In genomic region chr16:74015953-74016352, GRCh38 we compare ENCODE assay signal across 34 cellular contexts.
"Had no signal": no experiment of that assay in that cellular context is flagged by ENCODE, and none has a peak within 500 bp of the region (broad histone marks: within the 10 kb centered on the region; RNA-seq: fewer than 3 reads in every experiment).

No MANE protein-coding gene starts in this region.

- H3K4me3 ChIP-seq: adrenal gland, ascending aorta, body of pancreas, breast epithelium, cardiac muscle cell had no signal

- H3K27me3 ChIP-seq: adrenal gland, ascending aorta, body of pancreas, brain microvascular endothelial cell, breast epithelium, cardiac muscle cell had no signal

- H3K36me3 ChIP-seq: adrenal gland, ascending aorta, brain microvascular endothelial cell, breast epithelium, cardiac muscle cell had no signal

- DNase-seq: activated effector memory CD4-positive, alpha-beta T cell treated with anti-CD3 and anti-CD28 coated beads, Interleukin-2, amount 50 U/mL, for 16 hours; activated effector memory CD4-positive, alpha-beta T cell treated with Interleukin-2 at 50 U/mL for 16 hours; activated gamma-delta T cell; activated gamma-delta T cell treated with Interleukin-2 at 50 U/mL for 16 hours; activated naive CD4-positive, alpha-beta T cell; activated naive CD4-positive, alpha-beta T cell treated with anti-CD3 and anti-CD28 coated beads for 36 hours; activated naive CD4-positive, alpha-beta T cell treated with anti-CD3 and anti-CD28 coated beads, Interleukin-2, amount 10 ng/mL, durations not matched to agents 7 days and 5 days; activated naive CD4-positive, alpha-beta T cell treated with anti-CD3 and anti-CD28 coated beads, Interleukin-2, amount 50 U/mL, for 16 hours; activated naive CD4-positive, alpha-beta T cell treated with Interleukin-2 at 50 U/mL for 16 hours; activated naive CD8-positive, alpha-beta T cell treated with anti-CD3 and anti-CD28 coated beads for 36 hours; activated naive CD8-positive, alpha-beta T cell treated with anti-CD3 and anti-CD28 coated beads, Interleukin-2, amount 10 ng/mL, durations not matched to agents 7 days and 5 days; activated naive CD8-positive, alpha-beta T cell treated with anti-CD3 and anti-CD28 coated beads, Interleukin-2, amount 50 U/mL, for 24 hours; activated T-cell treated with anti-CD3 and anti-CD28 coated beads, Interleukin-2, amount 50 U/mL, for 1 hour; activated T-cell treated with anti-CD3 and anti-CD28 coated beads, Interleukin-2, amount 50 U/mL, for 24 hours; activated T-cell treated with anti-CD3 and anti-CD28 coated beads, Interleukin-2, amount 50 U/mL, for 4 hours; activated T-cell treated with anti-CD3 and anti-CD28 coated beads, Interleukin-2, amount 50 U/mL, for 48 hours; activated T-cell treated with anti-CD3 and anti-CD28 coated beads, Interleukin-2, amount 50 U/mL, for 72 hours; adrenal gland; amniotic stem cell; amygdala; anterior cingulate cortex; aorta; body of pancreas; brain microvascular endothelial cell; caudate nucleus; central memory CD4-positive, alpha-beta T cell; cerebellar nuclear complex had no signal

- ATAC-seq: activated naive CD4-positive, alpha-beta T cell treated with anti-CD3 and anti-CD28 coated beads, Interleukin-2, amount 50 U/mL, for 72 hours; activated naive CD8-positive, alpha-beta T cell treated with anti-CD3 and anti-CD28 coated beads, Interleukin-2, amount 50 U/mL, for 24 hours; activated T-cell treated with anti-CD3 and anti-CD28 coated beads, Interleukin-2, amount 50 U/mL, for 4 hours; activated T-cell treated with anti-CD3 and anti-CD28 coated beads, Interleukin-2, amount 50 U/mL, for 72 hours; activated T-helper 17 cell treated with anti-CD3 and anti-CD28 coated beads, Interleukin-2, amount 50 U/mL, for 72 hours; body of pancreas had no signal

- H3K4me1 ChIP-seq: adrenal gland, ascending aorta, body of pancreas, breast epithelium had no signal

- FAIRE-seq: astrocyte, bronchial epithelial cell had no signal

- H3K9me3 ChIP-seq: adrenal gland, ascending aorta, body of pancreas, breast epithelium had no signal

- H3K27ac ChIP-seq: adrenal gland, ascending aorta, body of pancreas, brain microvascular endothelial cell, breast epithelium, cardiac muscle cell had no signal
